ENCODE assay signal across 10 cellular contexts in the genomic region with DNA sequence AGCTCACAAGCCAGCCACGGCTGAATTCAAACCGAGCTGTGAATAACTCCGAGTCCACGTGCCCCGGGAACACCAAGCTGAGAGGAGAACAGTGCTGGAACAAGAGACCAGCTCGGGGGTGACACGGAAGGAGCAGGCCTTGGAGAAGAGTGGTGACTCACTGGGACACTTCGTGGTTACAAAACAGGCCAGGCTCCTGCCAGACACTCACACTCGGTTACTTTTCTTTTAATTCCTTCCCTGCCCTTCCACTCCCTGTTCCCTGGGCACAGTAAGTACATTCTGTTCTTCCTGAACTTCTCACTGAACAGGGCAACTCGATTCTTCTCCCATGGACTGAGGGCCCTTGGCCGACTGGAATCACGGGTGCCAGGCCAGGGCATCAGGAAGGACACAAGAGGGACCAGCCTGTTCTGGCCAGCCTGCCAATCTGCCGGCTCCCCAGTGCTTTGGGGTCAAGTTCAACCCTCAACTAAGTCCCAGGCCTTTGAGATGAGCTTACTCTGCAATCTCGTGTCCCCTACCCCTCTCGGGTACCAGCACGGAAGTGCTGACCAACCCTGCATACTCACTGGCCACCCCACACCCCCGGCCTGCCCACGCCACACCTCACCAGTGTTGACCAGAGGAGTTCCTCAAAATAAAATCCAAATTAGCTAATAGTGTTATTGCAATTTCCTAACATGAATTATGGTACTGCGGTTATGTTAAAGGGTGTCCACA.
A peak's percentile ranks its signal among the peaks of the same experiment; 100 is the strongest.
DNase-seq lines count a peak whose midpoint lies in the region; ATAC-seq and TF ChIP-seq lines count a peak whose summit lies in the region.
"Had no signal": no experiment of that assay in that cellular context is flagged by ENCODE, and none has a peak within 500 bp of the region (broad histone marks: within the 10 kb centered on the region; RNA-seq: fewer than 3 reads in every experiment).

No MANE protein-coding gene starts in this region.

- CTCF ChIA-PET in Calu3 (lab: Charles Lee): interaction anchor here (0.5 to 1.9 kb wide), 4 partner anchors 8 to 117 kb away, joined by 4 to 9 read pairs (median 6); no protein-coding TSS in a partner anchor

- H3K27me3 Mint-ChIP-seq in Calu3 (ENCODE audit: unreplicated experiment) (no peaks in the 10 kb centered on the region), progenitor cell of endocrine pancreas (peaks cover 87% of the 10 kb centered on the region)
- H3K27me3 Mint-ChIP-seq: activated B cell treated with CpG ODN at 0.5 μM for 24 hours had no signal

- H3K36me3 Mint-ChIP-seq in Calu3 (ENCODE audit: insufficient read depth, unreplicated experiment): peaks cover 3% of the 10 kb centered on the region
- H3K36me3 Mint-ChIP-seq in progenitor cell of endocrine pancreas (ENCODE audit: insufficient read depth): no peaks in the 10 kb centered on the region
- H3K36me3 Mint-ChIP-seq: immature natural killer cell had no signal

- TF ChIP-seq CTCF in Calu3 (IDR thresholded peaks at IDR 0.05; ENCODE audit: unreplicated experiment) (no peak), progenitor cell of endocrine pancreas (IDR thresholded peaks at IDR 0.05; ENCODE audit: unreplicated experiment) (no peak)

- H3K4me1 Mint-ChIP-seq in Calu3 (ENCODE audit: low read depth, unreplicated experiment): peaks cover 33% of the 10 kb centered on the region
- H3K4me1 Mint-ChIP-seq in progenitor cell of endocrine pancreas (ENCODE audit: low read depth): peaks cover 9% of the 10 kb centered on the region
- H3K4me1 Mint-ChIP-seq: activated B cell treated with CpG ODN at 0.5 μM for 24 hours, immature natural killer cell had no signal

- peak; percentile 76 for DNase-seq in Calu3
- peak; percentile 35 for DNase-seq in SW480 (ENCODE audit: low spot score)
- peak; percentile 87 for DNase-seq in Right ventricle myocardium inferior (ENCODE audit: missing footprints)
- DNase-seq in posterior cingulate gyrus: peak; percentile 45 to 94 (median 68)
- DNase-seq in progenitor cell of endocrine pancreas (ENCODE audit: low spot score, unreplicated experiment): no peak
- no peak for DNase-seq in HuH-7 (ENCODE audit: low spot score)
- DNase-seq in DMS 273 (lab: John Stamatoyannopoulos, UW; ENCODE audit: unreplicated experiment): no peak
- DNase-seq: activated B cell treated with CpG ODN at 0.5 μM for 24 hours, immature natural killer cell had no signal

- no TSS peak for BruUV-seq in Calu3 (replicated peaks; lab: Mats Ljungman, UMichigan)

- H3K27ac Mint-ChIP-seq in Calu3 (ENCODE audit: unreplicated experiment): peak overlapping the region; percentile 97
- H3K27ac Mint-ChIP-seq in progenitor cell of endocrine pancreas: no peak overlapping the region
- H3K27ac Mint-ChIP-seq: activated B cell treated with CpG ODN at 0.5 μM for 24 hours, immature natural killer cell had no signal

- intact Hi-C loops in Calu3 (cut with micrococcal nuclease; ENCODE audit: unreplicated experiment): loop anchor here (5.0 kb wide), 1 partner anchor 580 kb away; no protein-coding TSS in a partner anchor
- intact Hi-C loops in Right ventricle myocardium inferior (cut with DNase I): no loop called here
- intact Hi-C loops in posterior cingulate gyrus (cut with DNase I): no loop called here

- ATAC-seq in Right ventricle myocardium inferior (peak; percentile 83), HG02840 (IDR thresholded peaks at IDR 0.05; ENCODE audit: low FRiP score, unreplicated experiment) (no peak)

- H3K4me3 Mint-ChIP-seq in Calu3 (ENCODE audit: low read depth, unreplicated experiment) (peak overlapping the region; percentile 33), progenitor cell of endocrine pancreas (ENCODE audit: low read depth) (no peak overlapping the region)
- H3K4me3 Mint-ChIP-seq: activated B cell treated with CpG ODN at 0.5 μM for 24 hours, immature natural killer cell had no signal

- H3K9me3 Mint-ChIP-seq in Calu3 (ENCODE audit: low read depth, unreplicated experiment) (no peaks in the 10 kb centered on the region), progenitor cell of endocrine pancreas (ENCODE audit: low read depth) (no peaks in the 10 kb centered on the region)
- H3K9me3 Mint-ChIP-seq: activated B cell treated with CpG ODN at 0.5 μM for 24 hours, immature natural killer cell had no signal

Comparison
In these comparisons a context has a peak if more than half of its experiments do, and no peak if none do; other contexts are left out.
1. DNase-seq: peak in Calu3 (single experiment), SW480 (single experiment), Right ventricle myocardium inferior (single experiment) and posterior cingulate gyrus (10 of 10); none in progenitor cell of endocrine pancreas (single experiment), HuH-7 (single experiment) and DMS 273 (single experiment).